In genomic region chr3:185932213-185932612, GRCh38 we compare ENCODE assay signal across 1 cellular context.
TF ChIP-seq lines count a peak whose summit lies in the region.

No MANE protein-coding gene starts in this region.

TF ChIP-seq in HepG2, 621 proteins besides CTCF, POLR2A, EP300 and RAD21 (continued from another document):
- TF ChIP-seq ZNF512 (CRISPR knock-in tag; IDR thresholded peaks at IDR 0.05) (no peak), YEATS4 (CRISPR knock-in tag; IDR thresholded peaks at IDR 0.05; ENCODE audit: borderline replicate concordance) (no peak), RBM22 (optimal IDR thresholded peaks at IDR 0.05; ENCODE audit: low read length) (peak; percentile 79), FOXP1 (IDR thresholded peaks at IDR 0.05) (no peak), FOXP1 (CRISPR knock-in tag; IDR thresholded peaks at IDR 0.05) (no peak), POLR2AphosphoS5 (IDR thresholded peaks at IDR 0.05; ENCODE audit: low read depth, low read length) (no peak), REST (IDR thresholded peaks at IDR 0.05; ENCODE audit: borderline replicate concordance in 1 of 2, low read depth in 1 of 2, low read length in 2 of 2) (no peak), SAP130 (CRISPR knock-in tag; IDR thresholded peaks at IDR 0.05; ENCODE audit: low read depth) (0 out of 2 replicates have a peak, but pooled peaks have one; percentile 14), KMT2B (CRISPR knock-in tag; IDR thresholded peaks at IDR 0.05) (no peak)
TF ChIP-seq in HepG2: peak in this region for 2.
